Comparison of ENCODE assay signal across 14 cellular contexts in the genomic region with DNA sequence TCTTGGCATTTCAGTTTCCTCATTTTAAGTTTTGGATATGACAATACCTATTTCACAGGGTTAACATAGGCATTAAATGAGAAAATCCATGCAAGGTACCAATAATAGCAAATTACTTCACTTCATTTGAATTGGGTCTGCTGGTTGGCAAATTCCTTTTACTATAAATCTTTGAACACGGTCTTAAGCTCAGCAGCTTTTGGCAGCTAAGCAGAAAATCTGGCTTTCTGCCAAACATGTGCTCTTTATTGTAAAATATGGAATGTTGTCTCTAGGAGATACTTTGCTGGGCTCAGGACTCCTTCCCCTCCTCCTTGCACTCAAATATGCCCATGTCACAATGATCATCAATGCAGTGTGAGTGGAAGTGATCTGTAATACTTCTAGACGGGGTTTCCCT. TPM values are rescaled to one million over a fixed set of nuclear protein-coding genes. Genes with fewer than 3 reads are reported as not detected.
A peak's percentile ranks its signal among the peaks of the same experiment; 100 is the strongest.
DNase-seq lines count a peak whose midpoint lies in the region; ATAC-seq and TF ChIP-seq lines count a peak whose summit lies in the region.
"Had no signal": no experiment of that assay in that cellular context is flagged by ENCODE, and none has a peak within 500 bp of the region (broad histone marks: within the 10 kb centered on the region; RNA-seq: fewer than 3 reads in every experiment).

No MANE protein-coding gene starts in this region.

- no peak overlapping the region for H3K18ac ChIP-seq in IMR-90 (ENCODE audit: low read depth, low read length)

- no peak for ATAC-seq in IMR-90 (ENCODE audit: low read depth)
- no peak for ATAC-seq in natural killer cell treated with Interleukin-12 subunit alpha and Interleukin-12 subunit beta and Interleukin-15 and Interleukin-18, amount 100 ng/mL, for 72 hours

- no CpG with 5 or more reads among the region's 2 CpGs for WGBS in IMR-90 (ENCODE audit: extremely low coverage in 2 of 2, insufficient read length in 1 of 2), 2 experiments

- dilution Hi-C loops in IMR-90 (cut with HindIII; ENCODE audit: low sequenced_read_pairs, unreplicated experiment), result no loop called here

- intact Hi-C loops in IMR-90 (cut with micrococcal nuclease), result no loop called here
- intact Hi-C loops in activated T-helper 2 cell treated with anti-CD3 and anti-CD28 coated beads, Interferon-gamma antibody, Interleukin-2, Interleukin-4, amounts not matched to agents 10 μg/mL and 5 μg/mL and 100 μg/mL, durations not matched to agents 14 hours and 24 hours and 36 hours (cut with micrococcal nuclease), result no loop called here

- no peak for TF ChIP-seq POLR2A in IMR-90 (IDR thresholded peaks at IDR 0.05; ENCODE audit: low read depth, low read length)

- H3K4me3 ChIP-seq in IMR-90 (ENCODE audit: insufficient read depth, low read depth, low read length) (no peak overlapping the region), coronary artery (no peak overlapping the region)
- no peak overlapping the region for H3K4me3 ChIP-seq in effector memory CD4-positive, alpha-beta T cell (ENCODE audit: insufficient read depth, low read depth, low read length, poor library complexity, severe bottlenecking)
- H3K4me3 ChIP-seq: transverse colon had no signal

- H3K4me1 Mint-ChIP-seq in natural killer cell treated with Interleukin-12 subunit alpha and Interleukin-12 subunit beta and Interleukin-15 and Interleukin-18, amount 100 ng/mL, for 72 hours (ENCODE audit: low read depth in 2 of 2), result no peaks in the 10 kb centered on the region
- no peaks in the 10 kb centered on the region for H3K4me1 Mint-ChIP-seq in activated T-helper 2 cell treated with anti-CD3 and anti-CD28 coated beads, Interferon-gamma antibody, Interleukin-2, Interleukin-4, amounts not matched to agents 10 μg/mL and 5 μg/mL and 100 μg/mL, durations not matched to agents 14 hours and 24 hours and 36 hours (ENCODE audit: low read depth)
- H3K4me1 Mint-ChIP-seq: activated CD4-positive, alpha-beta T cell treated with anti-CD3 and anti-CD28 coated beads, Interleukin-2, amount 10 ng/mL, durations not matched to agents 24 days and 14 days; CD8-positive, alpha-beta memory T cell; endodermal cell; immature natural killer cell had no signal

- H3K23ac ChIP-seq in IMR-90 (ENCODE audit: low read depth, low read length), result no peak overlapping the region

- no peak overlapping the region for H3K14ac ChIP-seq in IMR-90 (replicated peaks; ENCODE audit: low read depth, low read length)

- H3K27me3 Mint-ChIP-seq in natural killer cell treated with Interleukin-12 subunit alpha and Interleukin-12 subunit beta and Interleukin-15 and Interleukin-18, amount 100 ng/mL, for 72 hours, result peaks cover 10 to 16% of the 10 kb centered on the region in 2 donors
- H3K27me3 Mint-ChIP-seq in activated T-helper 2 cell treated with anti-CD3 and anti-CD28 coated beads, Interferon-gamma antibody, Interleukin-2, Interleukin-4, amounts not matched to agents 10 μg/mL and 5 μg/mL and 100 μg/mL, durations not matched to agents 14 hours and 24 hours and 36 hours (ENCODE audit: low read depth), result peaks cover 3% of the 10 kb centered on the region
- H3K27me3 Mint-ChIP-seq: activated CD4-positive, alpha-beta T cell treated with anti-CD3 and anti-CD28 coated beads, Interleukin-2, amount 10 ng/mL, durations not matched to agents 24 days and 14 days had no signal

- H3K9me3 ChIP-seq in IMR-90 (ENCODE audit: control insufficient read depth, insufficient read depth, low read length), result no peaks in the 10 kb centered on the region
- H3K9me3 ChIP-seq in effector memory CD4-positive, alpha-beta T cell (ENCODE audit: control insufficient read depth, low read length), result no peaks in the 10 kb centered on the region
- H3K9me3 ChIP-seq: transverse colon had no signal

- no peaks in the 10 kb centered on the region for H3K9me1 ChIP-seq in IMR-90 (ENCODE audit: insufficient read depth, low read length)

- H4K20me1 ChIP-seq in IMR-90 (ENCODE audit: insufficient read depth, low read length), result no peaks in the 10 kb centered on the region

- H2AK5ac ChIP-seq in IMR-90 (ENCODE audit: low read depth, low read length), result no peak overlapping the region

- no peak overlapping the region for H2AK9ac ChIP-seq in IMR-90 (replicated peaks; ENCODE audit: low read depth, low read length, poor library complexity)

- TF ChIP-seq RAD21 in IMR-90 (IDR thresholded peaks at IDR 0.05; ENCODE audit: low read length), result no peak

- H3K56ac ChIP-seq in IMR-90 (ENCODE audit: extremely low read depth, insufficient read depth, low read length), result no peak overlapping the region

- H3K27me3 ChIP-seq in IMR-90 (ENCODE audit: control insufficient read depth, insufficient read depth, low read length), result no peaks in the 10 kb centered on the region
- no peaks in the 10 kb centered on the region for H3K27me3 ChIP-seq in effector memory CD4-positive, alpha-beta T cell (replicated peaks; ENCODE audit: control insufficient read depth, insufficient read depth, low read length, poor library complexity, severe bottlenecking)
- H3K27me3 ChIP-seq: transverse colon had no signal

- H3K9ac ChIP-seq in IMR-90 (ENCODE audit: low read depth, low read length), result no peak overlapping the region

- no peak overlapping the region for H3K4ac ChIP-seq in IMR-90 (ENCODE audit: low read depth, low read length)

- no peak overlapping the region for H2BK5ac ChIP-seq in IMR-90 (ENCODE audit: low read depth, low read length, poor library complexity, severe bottlenecking)

- no peak overlapping the region for H2AFZ ChIP-seq in IMR-90 (replicated peaks; ENCODE audit: low read length, poor library complexity)

- no peak overlapping the region for H2BK20ac ChIP-seq in IMR-90 (ENCODE audit: low read depth, low read length)

- H3K79me1 ChIP-seq in IMR-90 (ENCODE audit: low read depth in 1 of 2, low read length in 2 of 2), result no peaks in the 10 kb centered on the region

- TF ChIP-seq CTCF in IMR-90 (conservative IDR thresholded peaks at IDR 0.05; ENCODE audit: low read depth, low read length) (no peak), coronary artery (IDR thresholded peaks at IDR 0.05) (no peak)

- no peak overlapping the region for H3K4me2 ChIP-seq in IMR-90 (ENCODE audit: low read depth, low read length)

- no peaks in the 10 kb centered on the region for H3K4me1 ChIP-seq in IMR-90 (ENCODE audit: control insufficient read depth, insufficient read depth, low read length)
- H3K4me1 ChIP-seq in effector memory CD4-positive, alpha-beta T cell (ENCODE audit: control insufficient read depth, insufficient read depth, low read length, poor library complexity, severe bottlenecking), result no peaks in the 10 kb centered on the region

- no peak overlapping the region for H2BK15ac ChIP-seq in IMR-90 (ENCODE audit: low read depth, low read length)

- CTCF ChIA-PET in IMR-90 (lab: Yijun Ruan, JAX), result no interaction called here

- POLR2A ChIA-PET in IMR-90 (lab: Charles Lee; ENCODE audit: unreplicated experiment), result no interaction called here

- H3K4me3 Mint-ChIP-seq in natural killer cell treated with Interleukin-12 subunit alpha and Interleukin-12 subunit beta and Interleukin-15 and Interleukin-18, amount 100 ng/mL, for 72 hours, result no peak overlapping the region
- no peak overlapping the region for H3K4me3 Mint-ChIP-seq in activated T-helper 2 cell treated with anti-CD3 and anti-CD28 coated beads, Interferon-gamma antibody, Interleukin-2, Interleukin-4, amounts not matched to agents 10 μg/mL and 5 μg/mL and 100 μg/mL, durations not matched to agents 14 hours and 24 hours and 36 hours (ENCODE audit: low read depth)
- H3K4me3 Mint-ChIP-seq: activated CD4-positive, alpha-beta T cell treated with anti-CD3 and anti-CD28 coated beads, Interleukin-2, amount 10 ng/mL, durations not matched to agents 24 days and 14 days; CD8-positive, alpha-beta memory T cell; endodermal cell; immature natural killer cell had no signal

- peaks cover 3% of the 10 kb centered on the region for H3K9me3 Mint-ChIP-seq in natural killer cell treated with Interleukin-12 subunit alpha and Interleukin-12 subunit beta and Interleukin-15 and Interleukin-18, amount 100 ng/mL, for 72 hours
- no peaks in the 10 kb centered on the region for H3K9me3 Mint-ChIP-seq in activated T-helper 2 cell treated with anti-CD3 and anti-CD28 coated beads, Interferon-gamma antibody, Interleukin-2, Interleukin-4, amounts not matched to agents 10 μg/mL and 5 μg/mL and 100 μg/mL, durations not matched to agents 14 hours and 24 hours and 36 hours
- H3K9me3 Mint-ChIP-seq: activated CD4-positive, alpha-beta T cell treated with anti-CD3 and anti-CD28 coated beads, Interleukin-2, amount 10 ng/mL, durations not matched to agents 24 days and 14 days had no signal

- no TSS peak for BruUV-seq in IMR-90 (replicated peaks; lab: Mats Ljungman, UMichigan)

- H3K27ac ChIP-seq in IMR-90 (ENCODE audit: insufficient read depth, low read length), result no peak overlapping the region
- H3K27ac ChIP-seq in effector memory CD4-positive, alpha-beta T cell (ENCODE audit: insufficient read depth, low read length, poor library complexity, severe bottlenecking), result no peak overlapping the region
- H3K27ac ChIP-seq in coronary artery, result no peak overlapping the region
- H3K27ac ChIP-seq: transverse colon had no signal

- in situ Hi-C loops in IMR-90 (cut with MboI; ENCODE audit: low sequenced_read_pairs), result no loop called here

- no peaks in the 10 kb centered on the region for H3K36me3 Mint-ChIP-seq in natural killer cell treated with Interleukin-12 subunit alpha and Interleukin-12 subunit beta and Interleukin-15 and Interleukin-18, amount 100 ng/mL, for 72 hours
- no peaks in the 10 kb centered on the region for H3K36me3 Mint-ChIP-seq in activated T-helper 2 cell treated with anti-CD3 and anti-CD28 coated beads, Interferon-gamma antibody, Interleukin-2, Interleukin-4, amounts not matched to agents 10 μg/mL and 5 μg/mL and 100 μg/mL, durations not matched to agents 14 hours and 24 hours and 36 hours (ENCODE audit: low read depth)
- H3K36me3 Mint-ChIP-seq: CD8-positive, alpha-beta memory T cell; immature natural killer cell had no signal

- peak; percentile 11 for DNase-seq in AG20443 (ENCODE audit: low spot score)
- DNase-seq in IMR-90, result peak; percentile 3
- peak; percentile 48 for DNase-seq in OCI-M1 (lab: John Stamatoyannopoulos, UW)
- peak; percentile 73 for DNase-seq in fibroblast of peridontal ligament (ENCODE audit: extremely low read depth)
- no peak for DNase-seq in natural killer cell treated with Interleukin-12 subunit alpha and Interleukin-12 subunit beta and Interleukin-15 and Interleukin-18, amount 100 ng/mL, for 72 hours (ENCODE audit: low spot score)
- DNase-seq in activated T-helper 2 cell treated with anti-CD3 and anti-CD28 coated beads, Interferon-gamma antibody, Interleukin-2, Interleukin-4, amounts not matched to agents 10 μg/mL and 5 μg/mL and 100 μg/mL, durations not matched to agents 14 hours and 24 hours and 36 hours (ENCODE audit: low spot score), result no peak
- no peak for DNase-seq in effector memory CD4-positive, alpha-beta T cell
- no peak for DNase-seq in coronary artery (ENCODE audit: low spot score)
- DNase-seq: activated CD4-positive, alpha-beta T cell treated with anti-CD3 and anti-CD28 coated beads, Interleukin-2, amount 10 ng/mL, durations not matched to agents 24 days and 14 days; activated naive CD4-positive, alpha-beta T cell treated with Interleukin-2 at 50 U/mL for 16 hours; CD8-positive, alpha-beta memory T cell; endodermal cell; immature natural killer cell; transverse colon had no signal

- no peak overlapping the region for H3K27ac Mint-ChIP-seq in natural killer cell treated with Interleukin-12 subunit alpha and Interleukin-12 subunit beta and Interleukin-15 and Interleukin-18, amount 100 ng/mL, for 72 hours
- H3K27ac Mint-ChIP-seq in activated T-helper 2 cell treated with anti-CD3 and anti-CD28 coated beads, Interferon-gamma antibody, Interleukin-2, Interleukin-4, amounts not matched to agents 10 μg/mL and 5 μg/mL and 100 μg/mL, durations not matched to agents 14 hours and 24 hours and 36 hours, result no peak overlapping the region
- H3K27ac Mint-ChIP-seq: activated CD4-positive, alpha-beta T cell treated with anti-CD3 and anti-CD28 coated beads, Interleukin-2, amount 10 ng/mL, durations not matched to agents 24 days and 14 days; CD8-positive, alpha-beta memory T cell; endodermal cell; immature natural killer cell had no signal

- no peak overlapping the region for H4K91ac ChIP-seq in IMR-90 (ENCODE audit: insufficient read depth, low read depth, low read length)

- no peak overlapping the region for H4K5ac ChIP-seq in IMR-90 (ENCODE audit: low read depth, low read length)

- no peak overlapping the region for H2BK120ac ChIP-seq in IMR-90 (ENCODE audit: low read depth, low read length)

- no peaks in the 10 kb centered on the region for H3K36me3 ChIP-seq in IMR-90 (ENCODE audit: control insufficient read depth, insufficient read depth, low read length)
- H3K36me3 ChIP-seq in effector memory CD4-positive, alpha-beta T cell (ENCODE audit: control insufficient read depth, insufficient read depth, low read length), result no peaks in the 10 kb centered on the region
- H3K36me3 ChIP-seq: transverse colon had no signal

- H4K8ac ChIP-seq in IMR-90 (ENCODE audit: low read depth in 2 of 2, low read length in 2 of 2), result no peak overlapping the region

RNA-seq across cellular contexts. Expression of a gene that starts 16.8 kb away (rescaled TPM):
- total RNA-seq in IMR-90 (2012; rRNA removed), result not detected in 2 replicates
- polyA plus RNA-seq in IMR-90 (2012; rRNA removed), result not detected in 2 replicates
- not detected in 2 replicates for polyA plus RNA-seq in IMR-90 (2012; cell fraction: cytosol; rRNA removed)
- polyA plus RNA-seq in IMR-90 (2012; cell fraction: nucleus; rRNA removed; ENCODE audit: low replicate concordance), result not detected in 2 replicates
- not detected for total RNA-seq in natural killer cell treated with Interleukin-12 subunit alpha and Interleukin-12 subunit beta and Interleukin-15 and Interleukin-18, amount 100 ng/mL, for 72 hours
- not detected in 2 replicates for total RNA-seq in activated T-helper 2 cell treated with anti-CD3 and anti-CD28 coated beads, Interferon-gamma antibody, Interleukin-2, Interleukin-4, amounts not matched to agents 10 μg/mL and 5 μg/mL and 100 μg/mL, durations not matched to agents 14 hours and 24 hours and 36 hours
- total RNA-seq: activated CD4-positive, alpha-beta T cell treated with anti-CD3 and anti-CD28 coated beads, Interleukin-2, amount 10 ng/mL, durations not matched to agents 24 days and 14 days; CD8-positive, alpha-beta memory T cell; transverse colon had no signal
- polyA plus RNA-seq: CD8-positive, alpha-beta memory T cell; immature natural killer cell had no signal

RNA-seq across cellular contexts. Expression of a gene that starts 24.9 kb away (rescaled TPM):
- total RNA-seq in IMR-90 (2012; rRNA removed), result not detected in 2 replicates
- not detected in 2 replicates for polyA plus RNA-seq in IMR-90 (2012; rRNA removed)
- not detected in 2 replicates for polyA plus RNA-seq in IMR-90 (2012; cell fraction: cytosol; rRNA removed)
- polyA plus RNA-seq in IMR-90 (2012; cell fraction: nucleus; rRNA removed; ENCODE audit: low replicate concordance), result not detected in 2 replicates
- total RNA-seq in natural killer cell treated with Interleukin-12 subunit alpha and Interleukin-12 subunit beta and Interleukin-15 and Interleukin-18, amount 100 ng/mL, for 72 hours, result not detected
- total RNA-seq in activated T-helper 2 cell treated with anti-CD3 and anti-CD28 coated beads, Interferon-gamma antibody, Interleukin-2, Interleukin-4, amounts not matched to agents 10 μg/mL and 5 μg/mL and 100 μg/mL, durations not matched to agents 14 hours and 24 hours and 36 hours, result not detected in 2 replicates
- total RNA-seq: activated CD4-positive, alpha-beta T cell treated with anti-CD3 and anti-CD28 coated beads, Interleukin-2, amount 10 ng/mL, durations not matched to agents 24 days and 14 days; CD8-positive, alpha-beta memory T cell; endodermal cell; transverse colon had no signal
- polyA plus RNA-seq: CD8-positive, alpha-beta memory T cell; immature natural killer cell had no signal

Comparison
In these comparisons a context has a peak if more than half of its experiments do, and no peak if none do; other contexts are left out.
1. DNase-seq: peak in AG20443 (single experiment), IMR-90 (single experiment), OCI-M1 (single experiment) and fibroblast of peridontal ligament (single experiment); none in natural killer cell treated with Interleukin-12 subunit alpha and Interleukin-12 subunit beta and Interleukin-15 and Interleukin-18, amount 100 ng/mL, for 72 hours (single experiment), activated T-helper 2 cell treated with anti-CD3 and anti-CD28 coated beads, Interferon-gamma antibody, Interleukin-2, Interleukin-4, amounts not matched to agents 10 μg/mL and 5 μg/mL and 100 μg/mL, durations not matched to agents 14 hours and 24 hours and 36 hours (single experiment), effector memory CD4-positive, alpha-beta T cell (0 of 3) and coronary artery (single experiment).